ENCODE assay signal across 9 cellular contexts in the genomic region with DNA sequence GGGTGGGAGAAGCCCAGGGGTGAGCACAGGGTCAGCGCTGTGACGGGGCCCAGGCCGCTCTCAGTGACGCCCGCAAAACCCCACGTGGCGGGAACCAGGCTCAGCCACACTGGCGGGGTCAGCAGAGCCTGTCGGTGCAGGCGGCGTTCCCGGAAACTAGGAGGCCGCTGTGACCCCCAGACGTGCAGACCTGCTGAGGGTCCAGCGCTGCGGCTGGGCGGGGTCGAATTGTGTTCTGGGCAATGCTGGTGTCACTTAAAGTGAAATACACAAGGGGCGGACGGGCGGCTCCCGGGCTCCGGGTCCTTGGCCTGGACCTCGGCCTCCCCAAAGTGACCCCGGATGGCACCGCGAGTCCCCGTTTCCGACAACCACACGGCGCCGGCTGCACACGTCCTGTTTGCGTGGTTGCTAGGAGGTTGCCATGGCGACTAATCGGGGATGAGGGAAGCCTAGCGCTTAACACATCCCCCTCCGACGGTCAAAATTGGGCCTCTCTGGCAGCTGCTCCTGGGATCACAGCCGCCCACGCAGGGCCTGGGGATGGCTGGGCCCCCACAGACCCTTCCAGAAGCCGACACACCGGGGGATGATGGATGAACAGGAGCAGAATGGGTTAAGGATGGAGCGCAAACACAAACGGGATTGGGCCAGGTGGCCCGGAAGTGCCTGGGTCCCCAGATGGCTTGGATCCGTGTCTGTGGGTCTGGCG.
DNase-seq lines count a peak whose midpoint lies in the region; ATAC-seq and TF ChIP-seq lines count a peak whose summit lies in the region.
"Had no signal": no experiment of that assay in that cellular context is flagged by ENCODE, and none has a peak within 500 bp of the region (broad histone marks: within the 10 kb centered on the region; RNA-seq: fewer than 3 reads in every experiment).

No MANE protein-coding gene starts in this region.

- BruUV-seq in Calu3 (replicated peaks; lab: Mats Ljungman, UMichigan): no TSS peak

- H3K9me3 ChIP-seq in neuronal stem cell (replicated peaks in 1 of 2; ENCODE audit: control insufficient read depth in 2 of 2, insufficient read depth in 1 of 2, low read depth in 1 of 2, low read length in 2 of 2) (peaks cover 0 to 13% of the 10 kb centered on the region in 2 donors), testis (no peaks in the 10 kb centered on the region)

- H4K8ac ChIP-seq in neuronal stem cell (ENCODE audit: low read depth, low read length): peak overlapping the region; percentile 99

- peak; percentile 44 for ATAC-seq in esophagus mucosa
- ATAC-seq in GM18517 (IDR thresholded peaks at IDR 0.05; ENCODE audit: unreplicated experiment): no peak
- no peak for ATAC-seq in HG03159 (IDR thresholded peaks at IDR 0.05; ENCODE audit: unreplicated experiment)

- TF ChIP-seq CTCF in Calu3 (IDR thresholded peaks at IDR 0.05; ENCODE audit: unreplicated experiment): no peak
- no peak for TF ChIP-seq CTCF in testis (IDR thresholded peaks at IDR 0.05)

- WGBS in neuronal stem cell (ENCODE audit: extremely low coverage in 2 of 2, insufficient read length in 2 of 2, insufficient replicate concordance in 1 of 2), 2 donors: no CpG with 5 or more reads among the region's 48 CpGs
- 4 to 5% methylated on average over 35 to 48 of the region's 48 CpGs for WGBS in testis, 2 donors

- H2AFZ ChIP-seq in neuronal stem cell (ENCODE audit: low read length): peak overlapping the region; percentile 81

- peaks cover 27% of the 10 kb centered on the region for H3K27me3 Mint-ChIP-seq in Calu3 (ENCODE audit: unreplicated experiment)

- DNase-seq in Calu3 (peak; percentile 41), NCI-H2227 (lab: John Stamatoyannopoulos, UW; ENCODE audit: unreplicated experiment) (peak; percentile 91), neuronal stem cell (ENCODE audit: low spot score) (peak; percentile 89), testis (peak; percentile 74)
- DNase-seq in activated CD8-positive, alpha-beta memory T cell treated with anti-CD3 and anti-CD28 coated beads, Interleukin-2, amount 50 U/mL, for 1 hour (ENCODE audit: extremely low read depth): peak; percentile 82

- no peak for TF ChIP-seq POLR2A in testis (IDR thresholded peaks at IDR 0.05)

- peaks cover 0 to 3% (median 0%) of the 10 kb centered on the region in 3 experiments for H3K27me3 ChIP-seq in neuronal stem cell (ENCODE audit: control insufficient read depth in 3 of 3, insufficient read depth in 3 of 3, low read depth in 1 of 3, low read length in 3 of 3)
- H3K27me3 ChIP-seq in testis: no peaks in the 10 kb centered on the region

- no peaks in the 10 kb centered on the region for H3K4me1 Mint-ChIP-seq in Calu3 (ENCODE audit: low read depth, unreplicated experiment)

- H3K4me3 ChIP-seq in neuronal stem cell (ENCODE audit: low read length in 2 of 2) (peak overlapping the region in 1 of 2 donors; percentile 68), testis (no peak overlapping the region)

- H3K27ac ChIP-seq in neuronal stem cell (replicated peaks; ENCODE audit: low read length) (peak overlapping the region; percentile 39), testis (no peak overlapping the region)
- H3K27ac ChIP-seq: epithelial cell of prostate had no signal

- peak overlapping the region; percentile 78 for H3K23ac ChIP-seq in neuronal stem cell (ENCODE audit: low read depth, low read length, poor library complexity)

- peak overlapping the region; percentile 100 for H2BK15ac ChIP-seq in neuronal stem cell (ENCODE audit: low read length)

- CTCF ChIA-PET in Calu3 (lab: Charles Lee): no interaction called here

- peak overlapping the region; percentile 100 for H3K4ac ChIP-seq in neuronal stem cell (ENCODE audit: low read length)

- peak overlapping the region; percentile 32 for H3K4me2 ChIP-seq in neuronal stem cell (ENCODE audit: insufficient read depth, low read length, poor library complexity, severe bottlenecking)

- no peak overlapping the region for H3K4me3 Mint-ChIP-seq in Calu3 (ENCODE audit: low read depth, unreplicated experiment)

- H3K36me3 ChIP-seq in neuronal stem cell (replicated peaks in 1 of 2; ENCODE audit: control insufficient read depth in 2 of 2, insufficient read depth in 2 of 2, low read length in 2 of 2) (peaks cover 0 to 8% of the 10 kb centered on the region in 2 donors), testis (ENCODE audit: low read depth, missing control alignments) (no peaks in the 10 kb centered on the region)

- H2AK5ac ChIP-seq in neuronal stem cell (ENCODE audit: low read depth, low read length): peak overlapping the region; percentile 99

- peak overlapping the region; percentile 94 for H3K14ac ChIP-seq in neuronal stem cell (ENCODE audit: low read length)

- intact Hi-C loops in Calu3 (cut with micrococcal nuclease; ENCODE audit: unreplicated experiment): loop anchor here (10.0 kb wide), 1 partner anchor 285 kb away; no protein-coding TSS in a partner anchor
- intact Hi-C loops in testis (cut with DNase I; ENCODE audit: low total_unique reads): no loop called here

- peak overlapping the region; percentile 99 for H3K18ac ChIP-seq in neuronal stem cell (ENCODE audit: low read length)

- peaks cover 22 to 30% of the 10 kb centered on the region in 2 donors for H3K4me1 ChIP-seq in neuronal stem cell (ENCODE audit: control insufficient read depth in 2 of 2, insufficient read depth in 1 of 2, low read depth in 1 of 2, low read length in 2 of 2)
- H3K4me1 ChIP-seq in testis: no peaks in the 10 kb centered on the region

- peak overlapping the region; percentile 99 for H2BK120ac ChIP-seq in neuronal stem cell (ENCODE audit: low read depth, low read length)

- peak overlapping the region; percentile 100 for H2BK12ac ChIP-seq in neuronal stem cell (ENCODE audit: low read length)

- peak overlapping the region; percentile 60 for H2BK5ac ChIP-seq in neuronal stem cell (ENCODE audit: low read length)

- H4K91ac ChIP-seq in neuronal stem cell (ENCODE audit: low read depth, low read length, poor library complexity): peak overlapping the region; percentile 99

- H3K9ac ChIP-seq in neuronal stem cell (ENCODE audit: low read depth, low read length, poor library complexity): peak overlapping the region; percentile 12

- peaks cover 9% of the 10 kb centered on the region for H3K79me1 ChIP-seq in neuronal stem cell (ENCODE audit: low read depth, low read length)

- H3K9me3 Mint-ChIP-seq in Calu3 (ENCODE audit: low read depth, unreplicated experiment): no peaks in the 10 kb centered on the region

- no peak overlapping the region for H3K27ac Mint-ChIP-seq in Calu3 (ENCODE audit: unreplicated experiment)

- no peaks in the 10 kb centered on the region for H3K36me3 Mint-ChIP-seq in Calu3 (ENCODE audit: insufficient read depth, unreplicated experiment)

Comparison
In these comparisons a context has a peak if more than half of its experiments do, and no peak if none do; other contexts are left out.
1. DNase-seq: peak in every context shown above with its lines; median percentile 91 in NCI-H2227; 89 in neuronal stem cell; 82 in activated CD8-positive, alpha-beta memory T cell treated with anti-CD3 and anti-CD28 coated beads, Interleukin-2, amount 50 U/mL, for 1 hour; 74 in testis; 41 in Calu3.